16 cellular contexts compared by ENCODE assay signal in genomic region chr9:87269296-87269695, GRCh38.
"Had no signal": no experiment of that assay in that cellular context is flagged by ENCODE, and none has a peak within 500 bp of the region (broad histone marks: within the 10 kb centered on the region; RNA-seq: fewer than 3 reads in every experiment).

No MANE protein-coding gene starts in this region.

- H3K36me3 Mint-ChIP-seq: memory B cell had no signal

- H3K36me3 ChIP-seq: cardiac muscle cell, gastroesophageal sphincter, ovary, vagina had no signal

- H2AFZ ChIP-seq: hepatocyte had no signal

- H3K4me3 ChIP-seq: cardiac muscle cell, gastroesophageal sphincter, hepatocyte, ovary, vagina had no signal

- H3K79me2 ChIP-seq: hepatocyte had no signal

- H3K4me3 Mint-ChIP-seq: activated T-helper 1 cell treated with anti-CD3 and anti-CD28 coated beads, Interleukin-12 subunit alpha, Interleukin-12 subunit beta, Interleukin-2, Interleukin-4 antibody, amounts not matched to agents 30 ng/mL and 10 ng/mL and 1 ng/mL, durations not matched to agents 14 hours and 24 hours and 36 hours; endodermal cell; memory B cell had no signal

- H3K27me3 ChIP-seq: cardiac muscle cell, gastroesophageal sphincter, hepatocyte, ovary, vagina had no signal

- H3K27me3 Mint-ChIP-seq: memory B cell had no signal

- H3K9me3 Mint-ChIP-seq: memory B cell had no signal

- H3K9me3 ChIP-seq: gastroesophageal sphincter, ovary, vagina had no signal

- H3K4me1 Mint-ChIP-seq: memory B cell had no signal

- H3K4me2 ChIP-seq: hepatocyte had no signal

- DNase-seq: activated CD4-positive, alpha-beta T cell treated with anti-CD3 and anti-CD28 coated beads, Interleukin-2, amount 50 U/mL, for 1 hour; activated CD8-positive, alpha-beta memory T cell treated with anti-CD3 and anti-CD28 coated beads for 24 hours; activated naive CD4-positive, alpha-beta T cell treated with Interleukin-2 at 50 U/mL for 16 hours; aorta; dorsolateral prefrontal cortex; endodermal cell; erythroblast; ovary; stimulated activated CD4-positive, alpha-beta T cell treated with anti-CD3 and anti-CD28 coated beads, Interleukin-12 subunit alpha, Interleukin-12 subunit beta, amount 100 ng/mL, for 4 hours; stimulated activated CD4-positive, alpha-beta T cell treated with anti-CD3 and anti-CD28 coated beads, Interleukin-2, amount 100 ng/mL, for 24 hours had no signal

- H3K27ac Mint-ChIP-seq: activated T-helper 1 cell treated with anti-CD3 and anti-CD28 coated beads, Interleukin-12 subunit alpha, Interleukin-12 subunit beta, Interleukin-2, Interleukin-4 antibody, amounts not matched to agents 30 ng/mL and 10 ng/mL and 1 ng/mL, durations not matched to agents 14 hours and 24 hours and 36 hours; endodermal cell; memory B cell had no signal

- H3K27ac ChIP-seq: cardiac muscle cell, dorsolateral prefrontal cortex, hepatocyte, ovary, vagina had no signal
